25 cellular contexts compared by ENCODE assay signal in genomic region chr3:14680716-14681115, GRCh38. TPM values are rescaled to one million over a fixed set of nuclear protein-coding genes. Genes with fewer than 3 reads are reported as not detected.
DNase-seq lines count a peak whose midpoint lies in the region; ATAC-seq and TF ChIP-seq lines count a peak whose summit lies in the region.
"Had no signal": no experiment of that assay in that cellular context is flagged by ENCODE, and none has a peak within 500 bp of the region (broad histone marks: within the 10 kb centered on the region; RNA-seq: fewer than 3 reads in every experiment).

No MANE protein-coding gene starts in this region.

- TF ChIP-seq CTCF in cardiac fibroblast (IDR thresholded peaks at IDR 0.05; ENCODE audit: low read depth, low read length): no peak
- TF ChIP-seq CTCF in sigmoid colon (IDR thresholded peaks at IDR 0.05): no peak
- no peak for TF ChIP-seq CTCF in smooth muscle cell (IDR thresholded peaks at IDR 0.05; ENCODE audit: borderline replicate concordance, insufficient read depth, poor library complexity, severe bottlenecking)

- no peaks in the 10 kb centered on the region for H4K20me1 ChIP-seq in smooth muscle cell (ENCODE audit: low read depth)

- H3K36me3 ChIP-seq in sigmoid colon (no peaks in the 10 kb centered on the region), smooth muscle cell (ENCODE audit: low read depth) (no peaks in the 10 kb centered on the region)

- no peak overlapping the region for H2AFZ ChIP-seq in smooth muscle cell (ENCODE audit: low read depth)

- H3K79me2 ChIP-seq in smooth muscle cell (ENCODE audit: low read depth): no peaks in the 10 kb centered on the region

- no peaks in the 10 kb centered on the region for H3F3A ChIP-seq in smooth muscle cell (ENCODE audit: low read depth)

- no peak overlapping the region for H3K4me2 ChIP-seq in smooth muscle cell
- H3K4me2 ChIP-seq: A549 had no signal

- intact Hi-C loops in left cardiac atrium (cut with DNase I): no loop called here
- intact Hi-C loops in Right ventricle myocardium superior (cut with DNase I): no loop called here
- intact Hi-C loops in sigmoid colon (cut with DNase I): no loop called here

- TF ChIP-seq EP300 in sigmoid colon (IDR thresholded peaks at IDR 0.05): no peak

- no peaks in the 10 kb centered on the region for H3K27me3 ChIP-seq in sigmoid colon
- H3K27me3 ChIP-seq in smooth muscle cell (ENCODE audit: low read depth): no peaks in the 10 kb centered on the region

- peaks cover 0 to 3% (median 0%) of the 10 kb centered on the region in 4 donors for H3K9me3 ChIP-seq in sigmoid colon
- H3K9me3 ChIP-seq in smooth muscle cell (replicated peaks; ENCODE audit: low read depth): no peaks in the 10 kb centered on the region
- H3K9me3 ChIP-seq: Caco-2 had no signal

- ATAC-seq in left cardiac atrium (peak in 1 of 2 donors; percentile 47), Right ventricle myocardium superior (ENCODE audit: poor library complexity) (no peak), GM18867 (IDR thresholded peaks at IDR 0.05; ENCODE audit: unreplicated experiment) (no peak)
- ATAC-seq: A549; naive thymus-derived CD8-positive, alpha-beta T cell; sciatic nerve had no signal

- TF ChIP-seq POLR2A in sigmoid colon (IDR thresholded peaks at IDR 0.05): no peak

- no peak overlapping the region for H3K9ac ChIP-seq in smooth muscle cell (ENCODE audit: low read depth)

- WGBS in sigmoid colon, 2 donors: 64 to 78% methylated on average over 2 of the region's 2 CpGs
- WGBS in smooth muscle cell (ENCODE audit: low lambda C conversion rate): 49% methylated on average over 2 of the region's 2 CpGs

- DNase-seq in left cardiac atrium (peak; percentile 82), Right ventricle myocardium superior (no peak), cardiac fibroblast (ENCODE audit: low read depth in 2 of 2) (peak; percentile 27 to 62), iris pigment epithelial cell (ENCODE audit: low read depth) (peak; percentile 29), substantia nigra (lab: John Stamatoyannopoulos, UW) (peak in 3 of 49 donors; percentile 2 to 20 (median 7)), sigmoid colon (no peak), smooth muscle cell (lab: John Stamatoyannopoulos, UW; ENCODE audit: unreplicated experiment) (no peak)
- DNase-seq: activated CD4-positive, CD25-positive, alpha-beta regulatory T cell treated with anti-CD3 and anti-CD28 coated beads, Interleukin-2, amount 50 U/mL, for 72 hours; activated naive CD4-positive, alpha-beta T cell; activated T-cell treated with anti-CD3 and anti-CD28 coated beads, Interleukin-2, amount 50 U/mL, for 24 hours; Caco-2; glutamatergic neuron; naive thymus-derived CD8-positive, alpha-beta T cell; NCI-H1436; NCI-H526 treated with DMSO at 0.1 percent for 48 hours; SHP77 treated with DMSO at 0.1 percent for 48 hours; T-helper 1 cell had no signal

- no peaks in the 10 kb centered on the region for H3K4me1 ChIP-seq in sigmoid colon
- no peaks in the 10 kb centered on the region for H3K4me1 ChIP-seq in smooth muscle cell (ENCODE audit: low read depth)
- H3K4me1 ChIP-seq: A549 had no signal

- H3K4me3 ChIP-seq in cardiac fibroblast (replicated peaks in 1 of 2; ENCODE audit: low read depth in 2 of 2, low read length in 2 of 2): no peak overlapping the region
- H3K4me3 ChIP-seq in sigmoid colon: no peak overlapping the region
- H3K4me3 ChIP-seq in smooth muscle cell: no peak overlapping the region
- H3K4me3 ChIP-seq: A549 had no signal

- H3K27ac ChIP-seq in substantia nigra (ENCODE audit: low read depth, low read length, poor library complexity, severe bottlenecking) (peak overlapping the region; percentile 5), sigmoid colon (no peak overlapping the region), smooth muscle cell (ENCODE audit: low read depth) (no peak overlapping the region)
- H3K27ac ChIP-seq: A549 had no signal

RNA-seq across cellular contexts. Expression of gene C3orf20, which starts 5.8 kb away (rescaled TPM):
- under 1 TPM in 1 of 2 donors, not detected in 1; 0.10 TPM for total RNA-seq in left cardiac atrium
- total RNA-seq in Right ventricle myocardium superior: not detected
- under 1 TPM in 1 of 4 donors, not detected in 3; 0.16 TPM for total RNA-seq in sigmoid colon
- under 1 TPM in 1 of 3 donors, not detected in 2; 0.03 TPM for polyA plus RNA-seq in sigmoid colon
- not detected in 2 replicates for total RNA-seq in smooth muscle cell
- 0.07 TPM in 1 of 2 replicates, not detected in the other for polyA plus RNA-seq in smooth muscle cell
- total RNA-seq: Daoy, epithelial cell of proximal tubule, H4, MCF 10A, osteocyte had no signal

RNA-seq across cellular contexts. Expression of gene CCDC174, which starts 29.2 kb away (rescaled TPM):
- total RNA-seq in left cardiac atrium (10 to 100 TPM; 12.0 to 13.0 TPM), Right ventricle myocardium superior (12.6 TPM), sigmoid colon (10 to 100 TPM; 13.3 to 21.3 (median 19.2) TPM), smooth muscle cell (9.7 and 12.0 TPM in 2 replicates)
- polyA plus RNA-seq in sigmoid colon (10 to 100 TPM; 10.8 to 13.2 (median 10.9) TPM), smooth muscle cell (20.5 and 25.2 TPM in 2 replicates)

Comparison
In these comparisons a context has a peak if more than half of its experiments do, and no peak if none do; other contexts are left out.
1. DNase-seq: peak in left cardiac atrium (single experiment), cardiac fibroblast (2 of 2) and iris pigment epithelial cell (single experiment); none in Right ventricle myocardium superior (single experiment), sigmoid colon (single experiment) and smooth muscle cell (single experiment).